ENCODE assay signal across 17 cellular contexts in genomic region chr19:19329199-19329598, GRCh38. TPM values are rescaled to one million over a fixed set of nuclear protein-coding genes. Genes with fewer than 3 reads are reported as not detected.
A peak's percentile ranks its signal among the peaks of the same experiment; 100 is the strongest.
DNase-seq lines count a peak whose midpoint lies in the region; ATAC-seq, FAIRE-seq and TF ChIP-seq lines count a peak whose summit lies in the region.
"Had no signal": no experiment of that assay in that cellular context is flagged by ENCODE, and none has a peak within 500 bp of the region (broad histone marks: within the 10 kb centered on the region; RNA-seq: fewer than 3 reads in every experiment).

No MANE protein-coding gene starts in this region.

- peak overlapping the region; percentile 46 for H3K27ac Mint-ChIP-seq in T-helper 2 cell treated with Interferon-gamma antibody and Interleukin-4, amounts not matched to agents 5 μg/mL and 100 μg/mL, for 36 hours

- no peak for FAIRE-seq in HepG2 (lab: Jason Lieb, UNC)
- FAIRE-seq: endometrium had no signal

- no peaks in the 10 kb centered on the region for H4K20me1 ChIP-seq in HepG2 (ENCODE audit: insufficient read depth, low read length)

- TF ChIP-seq EP300 in HepG2 (IDR thresholded peaks at IDR 0.05; ENCODE audit: low read depth in 2 of 2, low read length in 2 of 2) (no peak), HepG2 (CRISPR knock-in tag; IDR thresholded peaks at IDR 0.05; ENCODE audit: borderline replicate concordance) (no peak)

- no peak for TF ChIP-seq RAD21 in HepG2 (CRISPR knock-in tag; IDR thresholded peaks at IDR 0.05)

- H3K27me3 Mint-ChIP-seq in T-helper 2 cell treated with Interferon-gamma antibody and Interleukin-4, amounts not matched to agents 5 μg/mL and 100 μg/mL, for 36 hours (ENCODE audit: low read depth): no peaks in the 10 kb centered on the region
- H3K27me3 Mint-ChIP-seq: brain had no signal

- no peak overlapping the region for H3K9ac ChIP-seq in HepG2 (ENCODE audit: insufficient read depth, low read depth, low read length)

- no TSS peak for BruUV-seq in HepG2 (replicated peaks; lab: Mats Ljungman, UMichigan)

- WGBS in HepG2 (ENCODE audit: low lambda C conversion rate): 89% methylated on average over 5 of the region's 5 CpGs

- no peak for TF ChIP-seq POLR2A in HepG2 (IDR thresholded peaks at IDR 0.05; ENCODE audit: insufficient read depth in 1 of 2, low read depth in 2 of 2, low read length in 2 of 2)

- no peak for ATAC-seq in HepG2

- H3K36me3 Mint-ChIP-seq in T-helper 2 cell treated with Interferon-gamma antibody and Interleukin-4, amounts not matched to agents 5 μg/mL and 100 μg/mL, for 36 hours (ENCODE audit: low read depth): peaks cover 37% of the 10 kb centered on the region

- H3K9me3 ChIP-seq in HepG2 (ENCODE audit: low read length): no peaks in the 10 kb centered on the region
- H3K9me3 ChIP-seq: heart right ventricle, lower lobe of right lung had no signal

- POLR2A ChIA-PET in HepG2 (lab: Yijun Ruan, JAX): no interaction called here

- DNase-seq in AML-193 (lab: John Stamatoyannopoulos, UW) (peak; percentile 20 to 28), GM12865 (ENCODE audit: low read depth) (peak; percentile 44), fibroblast of pulmonary artery (ENCODE audit: low read depth) (peak; percentile 6), HepG2 (ENCODE audit: low spot score) (no peak), HCEC 1CT (no peak), NCI-H187 treated with DMSO at 0.1 percent for 48 hours (lab: John Stamatoyannopoulos, UW) (no peak), NCI-H2081 treated with DMSO at 0.1 percent for 48 hours (lab: John Stamatoyannopoulos, UW) (no peak)
- DNase-seq in T-helper 2 cell treated with Interferon-gamma antibody and Interleukin-4, amounts not matched to agents 5 μg/mL and 100 μg/mL, for 36 hours (ENCODE audit: low spot score): no peak
- DNase-seq: heart right ventricle; lower lobe of right lung; NCI-H2171 treated with DMSO at 0.1 percent for 48 hours; PC-9; posterior cingulate gyrus; stimulated activated CD4-positive, alpha-beta T cell treated with anti-CD3 and anti-CD28 coated beads, Interleukin-15, amount 100 ng/mL, for 24 hours; stimulated activated CD8-positive, alpha-beta memory T cell treated with anti-CD3 and anti-CD28 coated beads, Interleukin-4, amount 100 ng/mL, for 48 hours had no signal

- peaks cover 19 to 47% of the 10 kb centered on the region in 2 experiments for H3K36me3 ChIP-seq in HepG2 (replicated peaks in 1 of 2; ENCODE audit: control insufficient read depth in 1 of 2, insufficient read depth in 2 of 2, low read length in 2 of 2)

- no peaks in the 10 kb centered on the region for H3K4me1 ChIP-seq in HepG2 (ENCODE audit: insufficient read depth, low read length)

- H2AFZ ChIP-seq in HepG2 (ENCODE audit: low read length): no peak overlapping the region
- H2AFZ ChIP-seq: PC-9 had no signal

- no peaks in the 10 kb centered on the region for H3K9me3 Mint-ChIP-seq in T-helper 2 cell treated with Interferon-gamma antibody and Interleukin-4, amounts not matched to agents 5 μg/mL and 100 μg/mL, for 36 hours
- H3K9me3 Mint-ChIP-seq: brain had no signal

- no peak overlapping the region for H3K27ac ChIP-seq in HepG2 (ENCODE audit: extremely low read length, insufficient read depth, low read length)
- H3K27ac ChIP-seq: lower lobe of right lung, PC-9 had no signal

- intact Hi-C loops in HepG2 (cut with micrococcal nuclease; ENCODE audit: unreplicated experiment): no loop called here

- peak overlapping the region; percentile 11 for H3K4me3 Mint-ChIP-seq in T-helper 2 cell treated with Interferon-gamma antibody and Interleukin-4, amounts not matched to agents 5 μg/mL and 100 μg/mL, for 36 hours
- H3K4me3 Mint-ChIP-seq: brain had no signal

- CTCF ChIA-PET in HepG2 (lab: Yijun Ruan, JAX; ENCODE audit: low intra/inter-chr PET ratio, low total read pairs): no interaction called here

- in situ Hi-C loops in HepG2 (cut with HindIII; ENCODE audit: extremely low pct_ligation_motif_present, low pct_unique_long_range_greater_than_20kb): no loop called here

- peaks cover 22% of the 10 kb centered on the region for H3K4me1 Mint-ChIP-seq in T-helper 2 cell treated with Interferon-gamma antibody and Interleukin-4, amounts not matched to agents 5 μg/mL and 100 μg/mL, for 36 hours (ENCODE audit: low read depth)

- H3K4me3 ChIP-seq in GM12865 (ENCODE audit: low read depth, low read length) (no peak overlapping the region), fibroblast of pulmonary artery (replicated peaks; ENCODE audit: low read depth, low read length) (no peak overlapping the region), HepG2 (replicated peaks in 1 of 3; ENCODE audit: insufficient read depth in 1 of 3, low read depth in 2 of 3, low read length in 3 of 3) (no peak overlapping the region)
- H3K4me3 ChIP-seq: heart right ventricle, lower lobe of right lung, PC-9 had no signal

- TF ChIP-seq CTCF in GM12865 (IDR thresholded peaks at IDR 0.05; ENCODE audit: insufficient read depth, low read depth, low read length, missing control alignments) (no peak), fibroblast of pulmonary artery (IDR thresholded peaks at IDR 0.05; ENCODE audit: low read length, missing control alignments) (no peak), HepG2 (CRISPR knock-in tag; IDR thresholded peaks at IDR 0.05) (no peak)

- no peaks in the 10 kb centered on the region for H3K27me3 ChIP-seq in HepG2 (ENCODE audit: control insufficient read depth in 1 of 2, insufficient read depth in 2 of 2, low read length in 2 of 2)
- H3K27me3 ChIP-seq: heart right ventricle had no signal

- H3K79me2 ChIP-seq in HepG2 (ENCODE audit: insufficient read depth, low read length): peaks cover 18% of the 10 kb centered on the region

- H3K4me2 ChIP-seq in HepG2 (ENCODE audit: low read depth, low read length): no peak overlapping the region
- H3K4me2 ChIP-seq: PC-9 had no signal

RNA-seq across cellular contexts. Expression of gene MAU2, which starts 8.6 kb away (rescaled TPM):
- 11.2 and 16.8 TPM in 2 replicates for total RNA-seq in HepG2 (2016; rRNA removed; fragmentation: Illumina TruSeq; extraction: Trizol)
- total RNA-seq in HepG2 (2016; cell fraction: cytosol; rRNA removed; fragmentation: Illumina TruSeq; extraction: Trizol; ENCODE audit: low read depth): 9.4 and 9.6 TPM in 2 replicates
- total RNA-seq in HepG2 (2016; cell fraction: insoluble cytoplasmic fraction; rRNA removed; fragmentation: Illumina TruSeq; extraction: Trizol): 8.7 and 17.7 TPM in 2 replicates
- total RNA-seq in HepG2 (2016; cell fraction: membrane; rRNA removed; fragmentation: Illumina TruSeq; extraction: Trizol): 8.8 and 10.6 TPM in 2 replicates
- 22.6 and 31.6 TPM in 2 replicates for total RNA-seq in HepG2 (2016; cell fraction: nucleus; rRNA removed; fragmentation: Illumina TruSeq; extraction: Trizol)
- 33.8 and 42.5 TPM in 2 replicates for polyA plus RNA-seq in HepG2 (2011; rRNA removed)
- 14.5 and 20.0 TPM in 2 replicates for polyA plus RNA-seq in HepG2 (2011; cell fraction: cytosol; rRNA removed)
- polyA plus RNA-seq in HepG2 (2011; cell fraction: nucleus; rRNA removed): 141 and 157 TPM in 2 replicates
- polyA plus RNA-seq in HepG2 (2012): 24.5 and 28.7 TPM in 2 replicates
- polyA plus RNA-seq in HepG2 (2016; cell fraction: cytosol; fragmentation: Illumina TruSeq; extraction: Trizol; ENCODE audit: low read depth): 1.4 and 2.2 TPM in 2 replicates
- 8.0 and 11.9 TPM in 2 replicates for polyA plus RNA-seq in HepG2 (2016; cell fraction: insoluble cytoplasmic fraction; fragmentation: Illumina TruSeq; extraction: Trizol; ENCODE audit: low read depth)
- polyA plus RNA-seq in HepG2 (2016; cell fraction: membrane; fragmentation: Illumina TruSeq; extraction: Trizol; ENCODE audit: low read depth): 3.5 and 4.4 TPM in 2 replicates
- 63.3 and 65.0 TPM in 2 replicates for polyA plus RNA-seq in HepG2 (2016; cell fraction: nucleus; fragmentation: Illumina TruSeq; extraction: Trizol; ENCODE audit: insufficient read depth, low read depth)
- 93.0 and 117 TPM in 2 replicates for polyA minus RNA-seq in HepG2 (2011; rRNA and poly(A)+ RNA removed; ENCODE audit: low replicate concordance)
- polyA minus RNA-seq in HepG2 (2011; cell fraction: cytosol; rRNA and poly(A)+ RNA removed): 26.3 and 30.4 TPM in 2 replicates
- 66.6 and 70.0 TPM in 2 replicates for polyA minus RNA-seq in HepG2 (2011; cell fraction: nucleus; rRNA and poly(A)+ RNA removed)

RNA-seq across cellular contexts. Expression of gene SUGP1, which starts 8.9 kb away (rescaled TPM):
- 17.7 and 25.9 TPM in 2 replicates for total RNA-seq in HepG2 (2016; rRNA removed; fragmentation: Illumina TruSeq; extraction: Trizol)
- 8.7 and 9.2 TPM in 2 replicates for total RNA-seq in HepG2 (2016; cell fraction: cytosol; rRNA removed; fragmentation: Illumina TruSeq; extraction: Trizol; ENCODE audit: low read depth)
- total RNA-seq in HepG2 (2016; cell fraction: insoluble cytoplasmic fraction; rRNA removed; fragmentation: Illumina TruSeq; extraction: Trizol): 16.1 and 27.0 TPM in 2 replicates
- total RNA-seq in HepG2 (2016; cell fraction: membrane; rRNA removed; fragmentation: Illumina TruSeq; extraction: Trizol): 10.9 and 12.1 TPM in 2 replicates
- 21.4 and 23.7 TPM in 2 replicates for total RNA-seq in HepG2 (2016; cell fraction: nucleus; rRNA removed; fragmentation: Illumina TruSeq; extraction: Trizol)
- 21.6 and 29.1 TPM in 2 replicates for polyA plus RNA-seq in HepG2 (2011; rRNA removed)
- 15.9 and 20.9 TPM in 2 replicates for polyA plus RNA-seq in HepG2 (2011; cell fraction: cytosol; rRNA removed)
- 103 and 104 TPM in 2 replicates for polyA plus RNA-seq in HepG2 (2011; cell fraction: nucleus; rRNA removed)
- polyA plus RNA-seq in HepG2 (2012): 20.3 and 27.6 TPM in 2 replicates
- 6.2 and 7.6 TPM in 2 replicates for polyA plus RNA-seq in HepG2 (2016; cell fraction: cytosol; fragmentation: Illumina TruSeq; extraction: Trizol; ENCODE audit: low read depth)
- polyA plus RNA-seq in HepG2 (2016; cell fraction: insoluble cytoplasmic fraction; fragmentation: Illumina TruSeq; extraction: Trizol; ENCODE audit: low read depth): 14.4 and 18.3 TPM in 2 replicates
- 6.6 and 9.3 TPM in 2 replicates for polyA plus RNA-seq in HepG2 (2016; cell fraction: membrane; fragmentation: Illumina TruSeq; extraction: Trizol; ENCODE audit: low read depth)
- polyA plus RNA-seq in HepG2 (2016; cell fraction: nucleus; fragmentation: Illumina TruSeq; extraction: Trizol; ENCODE audit: insufficient read depth, low read depth): 46.6 and 50.2 TPM in 2 replicates
- polyA minus RNA-seq in HepG2 (2011; rRNA and poly(A)+ RNA removed; ENCODE audit: low replicate concordance): 22.4 and 37.1 TPM in 2 replicates
- polyA minus RNA-seq in HepG2 (2011; cell fraction: cytosol; rRNA and poly(A)+ RNA removed): 9.5 and 13.6 TPM in 2 replicates
- polyA minus RNA-seq in HepG2 (2011; cell fraction: nucleus; rRNA and poly(A)+ RNA removed): 35.1 and 46.9 TPM in 2 replicates

RNA-seq across cellular contexts. Expression of gene TM6SF2, which starts 56.1 kb away (rescaled TPM):
- total RNA-seq in HepG2 (2016; rRNA removed; fragmentation: Illumina TruSeq; extraction: Trizol): 0.53 and 1.1 TPM in 2 replicates
- total RNA-seq in HepG2 (2016; cell fraction: cytosol; rRNA removed; fragmentation: Illumina TruSeq; extraction: Trizol; ENCODE audit: low read depth): 0.35 TPM in 1 of 2 replicates, not detected in the other
- total RNA-seq in HepG2 (2016; cell fraction: insoluble cytoplasmic fraction; rRNA removed; fragmentation: Illumina TruSeq; extraction: Trizol): 0.52 and 1.7 TPM in 2 replicates
- total RNA-seq in HepG2 (2016; cell fraction: membrane; rRNA removed; fragmentation: Illumina TruSeq; extraction: Trizol): 0.83 and 1.2 TPM in 2 replicates
- total RNA-seq in HepG2 (2016; cell fraction: nucleus; rRNA removed; fragmentation: Illumina TruSeq; extraction: Trizol): 1.3 and 3.3 TPM in 2 replicates
- 2.5 and 4.4 TPM in 2 replicates for polyA plus RNA-seq in HepG2 (2011; rRNA removed)
- 1.8 and 2.5 TPM in 2 replicates for polyA plus RNA-seq in HepG2 (2011; cell fraction: cytosol; rRNA removed)
- 22.0 and 25.8 TPM in 2 replicates for polyA plus RNA-seq in HepG2 (2011; cell fraction: nucleus; rRNA removed)
- polyA plus RNA-seq in HepG2 (2012): 0.72 and 2.5 TPM in 2 replicates
- polyA plus RNA-seq in HepG2 (2016; cell fraction: cytosol; fragmentation: Illumina TruSeq; extraction: Trizol; ENCODE audit: low read depth): 0.96 and 1.4 TPM in 2 replicates
- polyA plus RNA-seq in HepG2 (2016; cell fraction: insoluble cytoplasmic fraction; fragmentation: Illumina TruSeq; extraction: Trizol; ENCODE audit: low read depth): 0.32 and 1.1 TPM in 2 replicates
- polyA plus RNA-seq in HepG2 (2016; cell fraction: membrane; fragmentation: Illumina TruSeq; extraction: Trizol; ENCODE audit: low read depth): 0.78 and 1.2 TPM in 2 replicates
- 5.7 and 6.4 TPM in 2 replicates for polyA plus RNA-seq in HepG2 (2016; cell fraction: nucleus; fragmentation: Illumina TruSeq; extraction: Trizol; ENCODE audit: insufficient read depth, low read depth)
- 3.3 TPM in 1 of 2 replicates, not detected in the other for polyA minus RNA-seq in HepG2 (2011; rRNA and poly(A)+ RNA removed; ENCODE audit: low replicate concordance)
- polyA minus RNA-seq in HepG2 (2011; cell fraction: cytosol; rRNA and poly(A)+ RNA removed): 1.1 TPM in 2 replicates
- 2.8 and 4.1 TPM in 2 replicates for polyA minus RNA-seq in HepG2 (2011; cell fraction: nucleus; rRNA and poly(A)+ RNA removed)
- total RNA-seq: PC-9 had no signal

Comparison
In these comparisons a context has a peak if more than half of its experiments do, and no peak if none do; other contexts are left out.
1. DNase-seq: peak in AML-193 (2 of 2), GM12865 (single experiment) and fibroblast of pulmonary artery (single experiment); none in T-helper 2 cell treated with Interferon-gamma antibody and Interleukin-4, amounts not matched to agents 5 μg/mL and 100 μg/mL, for 36 hours (single experiment), HepG2 (single experiment), HCEC 1CT (single experiment), NCI-H187 treated with DMSO at 0.1 percent for 48 hours (single experiment) and NCI-H2081 treated with DMSO at 0.1 percent for 48 hours (single experiment).